Comparison of ENCODE assay signal across 1 cellular context in genomic region chr22:38258895-38259294, GRCh38.
TF ChIP-seq lines count a peak whose summit lies in the region.

No MANE protein-coding gene starts in this region.

TF ChIP-seq in endothelial cell of umbilical vein, 7 proteins besides CTCF, POLR2A, EP300 and RAD21:
- TF ChIP-seq FOS (IDR thresholded peaks at IDR 0.05; ENCODE audit: borderline replicate concordance, insufficient read depth, low read length), result no peak
- TF ChIP-seq GATA2 (IDR thresholded peaks at IDR 0.05; ENCODE audit: insufficient read depth, insufficient read length, low read depth, low read length), result peak; percentile 36
- no peak for TF ChIP-seq POLR2AphosphoS5 (IDR thresholded peaks at IDR 0.05; ENCODE audit: insufficient read depth, low read depth, low read length)
- TF ChIP-seq JUN (IDR thresholded peaks at IDR 0.05; ENCODE audit: borderline replicate concordance, insufficient read depth, insufficient read length, low read depth), result no peak
